ENCODE assay signal across 14 cellular contexts in the genomic region with DNA sequence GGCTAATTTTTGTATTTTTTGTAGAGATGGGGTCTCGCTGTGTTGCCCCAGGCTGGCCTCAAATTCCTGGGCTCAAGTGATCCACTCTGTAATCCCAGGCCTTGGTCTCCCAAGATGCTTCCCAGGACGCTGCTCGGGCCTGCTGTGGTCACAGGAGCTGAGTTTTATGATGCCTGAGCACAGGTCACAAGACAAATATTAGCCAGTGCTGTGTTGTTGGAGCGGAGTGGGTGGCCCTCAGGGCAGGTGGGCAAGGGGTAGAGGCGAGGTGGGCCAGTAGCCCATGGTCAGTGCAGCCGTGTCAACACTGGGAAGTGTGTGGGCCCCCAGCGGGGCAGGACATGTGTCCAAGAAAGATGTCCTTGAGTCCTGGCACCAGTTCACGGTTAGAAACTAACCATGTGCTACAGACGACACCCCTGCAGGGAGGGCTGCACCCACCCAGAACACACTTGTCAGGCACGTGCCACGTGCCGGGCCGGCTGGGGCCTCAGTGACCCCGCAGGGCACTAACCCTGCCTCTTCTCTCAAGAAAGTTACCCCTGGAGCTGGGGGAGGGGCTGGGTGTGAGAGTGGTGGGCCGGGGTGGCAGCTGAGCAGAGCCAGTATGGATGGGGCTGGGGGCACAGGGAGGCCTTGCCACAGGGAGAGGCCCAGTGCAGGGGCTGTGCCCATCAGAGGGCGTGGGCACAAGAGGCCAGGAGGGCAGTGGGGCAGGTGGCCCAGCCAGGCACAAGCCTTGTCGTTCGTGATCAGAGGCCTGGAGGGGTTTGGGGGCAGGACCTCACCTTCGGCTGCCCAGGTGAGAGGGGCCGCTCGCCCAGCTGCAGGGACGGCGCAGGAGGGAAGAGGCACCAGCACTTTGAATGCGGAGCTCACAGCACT.
DNase-seq lines count a peak whose midpoint lies in the region; ATAC-seq, FAIRE-seq and TF ChIP-seq lines count a peak whose summit lies in the region.
"Had no signal": no experiment of that assay in that cellular context is flagged by ENCODE, and none has a peak within 500 bp of the region (broad histone marks: within the 10 kb centered on the region; RNA-seq: fewer than 3 reads in every experiment).

No MANE protein-coding gene starts in this region.

- intact Hi-C loops in K562 (cut with micrococcal nuclease), result no loop called here

- no TSS peak for BruUV-seq in K562 (replicated peaks; lab: Mats Ljungman, UMichigan)

- H3K4me1 ChIP-seq in K562 (replicated peaks in 1 of 2; ENCODE audit: control insufficient read depth in 2 of 2, insufficient read depth in 2 of 2, low read length in 2 of 2) (peaks cover 27 to 38% of the 10 kb centered on the region in 2 experiments), osteoblast (ENCODE audit: insufficient read depth, low read length) (peaks cover 29% of the 10 kb centered on the region), small intestine (ENCODE audit: control insufficient read depth in 2 of 2, insufficient read depth in 1 of 2, low read depth in 1 of 2, low read length in 1 of 2) (no peaks in the 10 kb centered on the region)
- H3K4me1 ChIP-seq: upper lobe of right lung had no signal

- H3K9me3 ChIP-seq in K562 (replicated peaks; ENCODE audit: control insufficient read depth, insufficient read depth, low read depth, low read length) (no peaks in the 10 kb centered on the region), osteoblast (ENCODE audit: low read depth, low read length) (no peaks in the 10 kb centered on the region), small intestine (ENCODE audit: control insufficient read depth, low read depth) (no peaks in the 10 kb centered on the region)
- H3K9me3 ChIP-seq: upper lobe of right lung had no signal

- in situ Hi-C loops in K562 (cut with MboI), result no loop called here

- POLR2A ChIA-PET in K562 (lab: Yijun Ruan, JAX), result interaction anchor here (0.6 to 1.0 kb wide), 3 partner anchors 15 to 163 kb away, joined by 3 to 4 read pairs (median 3); no protein-coding TSS in a partner anchor

- TF ChIP-seq RAD21 in K562 (CRISPR knock-in tag; conservative IDR thresholded peaks at IDR 0.05 in 1 of 2, IDR thresholded peaks at IDR 0.05 in 1 of 2), result no peak

- DNase-seq in activated naive CD4-positive, alpha-beta T cell treated with anti-CD3 and anti-CD28 coated beads, Interleukin-2, amount 10 ng/mL, durations not matched to agents 7 days and 5 days, result no peak
- no peak for DNase-seq in activated naive CD4-positive, alpha-beta T cell treated with anti-CD3 and anti-CD28 coated beads, Interleukin-2, amount 50 U/mL, for 16 hours
- DNase-seq in HFFc6, result no peak
- no peak for DNase-seq in K562 (ENCODE audit: extremely low read depth in 1 of 4, low spot score in 3 of 4)
- DNase-seq in osteoblast (ENCODE audit: insufficient read length, low spot score, missing footprints), result peak; percentile 57
- no peak for DNase-seq in small intestine
- no peak for DNase-seq in hepatic stellate cell (ENCODE audit: low spot score)
- DNase-seq: brain microvascular endothelial cell; NCI-H187 treated with DMSO at 0.1 percent for 48 hours; NCI-H524 treated with DMSO at 0.1 percent for 48 hours; PC-9; stimulated activated CD4-positive, alpha-beta T cell treated with anti-CD3 and anti-CD28 coated beads, Interleukin-2, amount 100 ng/mL, for 48 hours; upper lobe of right lung had no signal

- H3K27ac Mint-ChIP-seq in activated naive CD4-positive, alpha-beta T cell treated with anti-CD3 and anti-CD28 coated beads, Interleukin-2, amount 10 ng/mL, durations not matched to agents 7 days and 5 days, result peak overlapping the region; percentile 92
- peak overlapping the region; percentile 67 for H3K27ac Mint-ChIP-seq in HFFc6

- H3K4me3 ChIP-seq in K562 (no peak overlapping the region), osteoblast (ENCODE audit: insufficient read depth, low read length) (no peak overlapping the region), small intestine (ENCODE audit: low read depth in 1 of 2, low read length in 2 of 2) (no peak overlapping the region)
- H3K4me3 ChIP-seq: PC-9, upper lobe of right lung had no signal

- no peak for ATAC-seq in K562
- no peak for ATAC-seq in SK-N-SH treated with all-trans-retinoic acid at 6 μM for 48 hours
- ATAC-seq: upper lobe of right lung had no signal

- H3K9ac ChIP-seq in K562 (ENCODE audit: insufficient read depth in 1 of 2, low read depth in 2 of 2, low read length in 2 of 2), result no peak overlapping the region

- H3K36me3 Mint-ChIP-seq in activated naive CD4-positive, alpha-beta T cell treated with anti-CD3 and anti-CD28 coated beads, Interleukin-2, amount 10 ng/mL, durations not matched to agents 7 days and 5 days, result peaks cover 63% of the 10 kb centered on the region
- H3K36me3 Mint-ChIP-seq in HFFc6 (ENCODE audit: low read depth), result peaks cover 30% of the 10 kb centered on the region

- H4K20me1 ChIP-seq in K562 (replicated peaks; ENCODE audit: control insufficient read depth, insufficient read depth, low read length) (no peaks in the 10 kb centered on the region), osteoblast (ENCODE audit: insufficient read depth, low read length) (no peaks in the 10 kb centered on the region)

- H3K4me1 Mint-ChIP-seq in activated naive CD4-positive, alpha-beta T cell treated with anti-CD3 and anti-CD28 coated beads, Interleukin-2, amount 10 ng/mL, durations not matched to agents 7 days and 5 days, result peaks cover 64% of the 10 kb centered on the region
- peaks cover 31% of the 10 kb centered on the region for H3K4me1 Mint-ChIP-seq in HFFc6 (ENCODE audit: low read depth)

- FAIRE-seq in K562 (lab: Jason Lieb, UNC), result no peak
- FAIRE-seq in small intestine (lab: Jason Lieb, UNC), result no peak

- H3K27me3 Mint-ChIP-seq in activated naive CD4-positive, alpha-beta T cell treated with anti-CD3 and anti-CD28 coated beads, Interleukin-2, amount 10 ng/mL, durations not matched to agents 7 days and 5 days, result no peaks in the 10 kb centered on the region
- peaks cover 8% of the 10 kb centered on the region for H3K27me3 Mint-ChIP-seq in HFFc6 (ENCODE audit: insufficient read depth)

- H3K27ac ChIP-seq in K562 (ENCODE audit: extremely low read depth, low read depth, low read length) (no peak overlapping the region), osteoblast (ENCODE audit: low read depth, low read length) (no peak overlapping the region), small intestine (ENCODE audit: low read depth in 1 of 2, low read length in 1 of 2) (no peak overlapping the region)
- H3K27ac ChIP-seq: brain microvascular endothelial cell, PC-9, upper lobe of right lung had no signal

- no peaks in the 10 kb centered on the region for H3K9me3 Mint-ChIP-seq in activated naive CD4-positive, alpha-beta T cell treated with anti-CD3 and anti-CD28 coated beads, Interleukin-2, amount 10 ng/mL, durations not matched to agents 7 days and 5 days
- no peaks in the 10 kb centered on the region for H3K9me3 Mint-ChIP-seq in HFFc6

- H3K9me1 ChIP-seq in K562 (ENCODE audit: control insufficient read depth, insufficient read depth, low read length), result no peaks in the 10 kb centered on the region

- no peak for TF ChIP-seq CTCF in HFFc6 (IDR thresholded peaks at IDR 0.05)
- TF ChIP-seq CTCF in K562 (IDR thresholded peaks at IDR 0.05 in 2 of 3, conservative IDR thresholded peaks at IDR 0.05 in 1 of 3; ENCODE audit: insufficient read depth in 2 of 3, low read depth in 1 of 3, low read length in 3 of 3), result no peak
- no peak for TF ChIP-seq CTCF in osteoblast (IDR thresholded peaks at IDR 0.05; ENCODE audit: extremely low read depth, low read depth, low read length)

- peak overlapping the region; percentile 67 for H3K4me3 Mint-ChIP-seq in activated naive CD4-positive, alpha-beta T cell treated with anti-CD3 and anti-CD28 coated beads, Interleukin-2, amount 10 ng/mL, durations not matched to agents 7 days and 5 days
- H3K4me3 Mint-ChIP-seq in HFFc6, result no peak overlapping the region

- no peak for TF ChIP-seq EP300 in K562 (IDR thresholded peaks at IDR 0.05; ENCODE audit: low read length)

- 92% methylated on average over 17 of the region's 24 CpGs for WGBS in K562 (ENCODE audit: insufficient coverage, low coverage, missing lambda C conversion rate)
- 92 to 96% (median 95%) methylated on average over 23 to 24 of the region's 24 CpGs for WGBS in small intestine, 3 donors

- H3K27me3 ChIP-seq in K562 (ENCODE audit: control insufficient read depth in 2 of 2, insufficient read depth in 2 of 2, low read length in 2 of 2) (no peaks in the 10 kb centered on the region), osteoblast (ENCODE audit: insufficient read depth, low read length) (no peaks in the 10 kb centered on the region), small intestine (ENCODE audit: control insufficient read depth in 2 of 2, insufficient read depth in 2 of 2, low read length in 2 of 2) (no peaks in the 10 kb centered on the region)
- H3K27me3 ChIP-seq: brain microvascular endothelial cell, upper lobe of right lung had no signal

- H3K36me3 ChIP-seq in K562 (ENCODE audit: control insufficient read depth, insufficient read depth, low read length), result peaks cover 45% of the 10 kb centered on the region; the same call in 2 of the 3 replicates
- peaks cover 21% of the 10 kb centered on the region for H3K36me3 ChIP-seq in osteoblast (ENCODE audit: insufficient read depth, low read length)
- peaks cover 6 to 10% of the 10 kb centered on the region in 2 donors for H3K36me3 ChIP-seq in small intestine (ENCODE audit: control insufficient read depth in 2 of 2, insufficient read depth in 2 of 2, low read length in 2 of 2)

- H3K79me2 ChIP-seq in K562 (ENCODE audit: control insufficient read depth, insufficient read depth, low read length), result no peaks in the 10 kb centered on the region
- no peaks in the 10 kb centered on the region for H3K79me2 ChIP-seq in osteoblast (ENCODE audit: insufficient read depth, low read length)

- CTCF ChIA-PET in activated naive CD4-positive, alpha-beta T cell treated with anti-CD3 and anti-CD28 coated beads, Interleukin-2, amount 10 ng/mL, durations not matched to agents 7 days and 5 days (lab: Charles Lee), result interaction anchor here (1.1 kb wide), 1 partner anchor 8 kb away, joined by 3 read pairs; no protein-coding TSS in a partner anchor
- CTCF ChIA-PET in K562 (lab: Yijun Ruan, JAX; ENCODE audit: low intra/inter-chr PET ratio), result no interaction called here

- H3K4me2 ChIP-seq in K562 (ENCODE audit: insufficient read depth, low read length) (no peak overlapping the region), osteoblast (ENCODE audit: insufficient read depth, low read length) (no peak overlapping the region)
- H3K4me2 ChIP-seq: PC-9 had no signal

- TF ChIP-seq POLR2A in K562 (conservative IDR thresholded peaks at IDR 0.05), result no peak

- H2AFZ ChIP-seq in K562 (ENCODE audit: low read depth, low read length) (no peak overlapping the region), osteoblast (ENCODE audit: low read length) (no peak overlapping the region)
- H2AFZ ChIP-seq: PC-9 had no signal

TF ChIP-seq in K562, 482 proteins besides CTCF, POLR2A, EP300 and RAD21 (continues in another document):
- TF ChIP-seq RBM22 (IDR thresholded peaks at IDR 0.05; ENCODE audit: low read depth, low read length, poor library complexity, severe bottlenecking) (peak; percentile 56), POLR2G (IDR thresholded peaks at IDR 0.05; ENCODE audit: low read depth, low read length) (peak; percentile 29; the same call in 1 of the 2 replicates)

TF ChIP-seq in SK-N-SH treated with all-trans-retinoic acid at 6 μM for 48 hours, 23 proteins besides CTCF, POLR2A, EP300 and RAD21 (continues in another document):
- TF ChIP-seq TOX (CRISPR knock-in tag; IDR thresholded peaks at IDR 0.05; ENCODE audit: borderline replicate concordance) (no peak), ZC3H10 (CRISPR knock-in tag; IDR thresholded peaks at IDR 0.05) (no peak)
